Comparison of ENCODE assay signal across 12 cellular contexts in the genomic region with DNA sequence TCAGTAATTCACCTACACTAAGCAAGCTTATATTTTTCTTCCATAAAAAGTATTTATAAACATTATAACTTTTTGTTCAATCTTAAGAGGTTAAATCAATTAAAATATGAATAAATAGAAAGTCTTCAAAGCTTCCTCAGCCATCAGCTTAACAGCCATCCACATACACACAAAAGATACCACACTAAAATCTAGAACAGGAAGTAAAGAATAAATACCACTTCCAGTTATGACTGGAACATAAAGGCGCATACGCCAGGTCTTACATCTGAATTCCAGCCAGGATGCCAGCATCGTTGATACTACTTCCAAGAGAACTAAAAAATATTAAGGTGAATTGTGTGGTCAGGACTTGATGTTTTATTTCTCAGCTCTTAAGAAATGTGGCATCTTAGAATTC. TPM values are rescaled to one million over a fixed set of nuclear protein-coding genes. Genes with fewer than 3 reads are reported as not detected.
A peak's percentile ranks its signal among the peaks of the same experiment; 100 is the strongest.
DNase-seq lines count a peak whose midpoint lies in the region; ATAC-seq and TF ChIP-seq lines count a peak whose summit lies in the region.
"Had no signal": no experiment of that assay in that cellular context is flagged by ENCODE, and none has a peak within 500 bp of the region (broad histone marks: within the 10 kb centered on the region; RNA-seq: fewer than 3 reads in every experiment).

No MANE protein-coding gene starts in this region.

- no peak overlapping the region for H3K27ac Mint-ChIP-seq in activated T-cell treated with anti-CD3 and anti-CD28 coated beads, Interleukin-2, amount 50 U/mL, for 72 hours
- H3K27ac Mint-ChIP-seq in osteocyte (ENCODE audit: unreplicated experiment) = peak overlapping the region; percentile 71
- no peak overlapping the region for H3K27ac Mint-ChIP-seq in CD14-positive monocyte

- intact Hi-C loops in CD14-positive monocyte (cut with micrococcal nuclease) = no loop called here

- peaks cover 67% of the 10 kb centered on the region for H3K27me3 Mint-ChIP-seq in activated T-cell treated with anti-CD3 and anti-CD28 coated beads, Interleukin-2, amount 50 U/mL, for 72 hours (ENCODE audit: low read depth)
- no peaks in the 10 kb centered on the region for H3K27me3 Mint-ChIP-seq in osteocyte (ENCODE audit: unreplicated experiment)
- H3K27me3 Mint-ChIP-seq in CD14-positive monocyte (ENCODE audit: low read depth in 3 of 3) = peaks cover 43 to 78% (median 59%) of the 10 kb centered on the region in 3 donors

- no peak for TF ChIP-seq CTCF in osteocyte (IDR thresholded peaks at IDR 0.05)
- TF ChIP-seq CTCF in CD14-positive monocyte (IDR thresholded peaks at IDR 0.05) = no peak
- TF ChIP-seq CTCF in GM10266 (IDR thresholded peaks at IDR 0.05; ENCODE audit: control insufficient read depth, insufficient read depth, low read depth, missing control alignments) = no peak

- H3K4me3 Mint-ChIP-seq in activated T-cell treated with anti-CD3 and anti-CD28 coated beads, Interleukin-2, amount 50 U/mL, for 72 hours = no peak overlapping the region
- H3K4me3 Mint-ChIP-seq in osteocyte (ENCODE audit: unreplicated experiment) = no peak overlapping the region
- peak overlapping the region in 1 of 2 donors; percentile 28 for H3K4me3 Mint-ChIP-seq in CD14-positive monocyte

- no peak for DNase-seq in activated T-cell treated with anti-CD3 and anti-CD28 coated beads, Interleukin-2, amount 50 U/mL, for 72 hours
- DNase-seq in activated T-cell treated with anti-CD3 and anti-CD28 coated beads for 4 hours = no peak
- no peak for DNase-seq in osteocyte (ENCODE audit: extremely low spot score, unreplicated experiment)
- DNase-seq in CD14-positive monocyte (ENCODE audit: low spot score) = no peak
- no peak for DNase-seq in activated naive CD4-positive, alpha-beta T cell treated with anti-CD3 and anti-CD28 coated beads, Interleukin-2, amount 50 U/mL, for 16 hours
- DNase-seq in GM10266 (ENCODE audit: extremely low spot score) = no peak
- DNase-seq: activated CD8-positive, alpha-beta memory T cell treated with anti-CD3 and anti-CD28 coated beads, Interleukin-2, amount 50 U/mL, for 48 hours; esophagus squamous epithelium; HCEC 1CT had no signal

- no peaks in the 10 kb centered on the region for H3K36me3 Mint-ChIP-seq in activated T-cell treated with anti-CD3 and anti-CD28 coated beads, Interleukin-2, amount 50 U/mL, for 72 hours (ENCODE audit: insufficient read depth in 2 of 2)
- H3K36me3 Mint-ChIP-seq in osteocyte (ENCODE audit: unreplicated experiment) (peaks cover 16% of the 10 kb centered on the region), CD14-positive monocyte (peaks cover 0 to 3% of the 10 kb centered on the region in 2 donors)
- H3K36me3 Mint-ChIP-seq: brain had no signal

- H3K4me1 Mint-ChIP-seq in activated T-cell treated with anti-CD3 and anti-CD28 coated beads, Interleukin-2, amount 50 U/mL, for 72 hours (ENCODE audit: low read depth) = peaks cover 10% of the 10 kb centered on the region
- peaks cover 72% of the 10 kb centered on the region for H3K4me1 Mint-ChIP-seq in osteocyte (ENCODE audit: unreplicated experiment)
- peaks cover 2% of the 10 kb centered on the region for H3K4me1 Mint-ChIP-seq in CD14-positive monocyte

- peak; percentile 32 to 65 for ATAC-seq in activated T-cell treated with anti-CD3 and anti-CD28 coated beads, Interleukin-2, amount 50 U/mL, for 72 hours (replicated peaks in 1 of 2)
- peak; percentile 65 for ATAC-seq in HG02678 (IDR thresholded peaks at IDR 0.05; ENCODE audit: unreplicated experiment)
- ATAC-seq in HG03565 (IDR thresholded peaks at IDR 0.05; ENCODE audit: unreplicated experiment) = peak; percentile 76

- H3K9me3 Mint-ChIP-seq in activated T-cell treated with anti-CD3 and anti-CD28 coated beads, Interleukin-2, amount 50 U/mL, for 72 hours = no peaks in the 10 kb centered on the region
- H3K9me3 Mint-ChIP-seq in osteocyte (ENCODE audit: unreplicated experiment) = no peaks in the 10 kb centered on the region
- H3K9me3 Mint-ChIP-seq in CD14-positive monocyte = peaks cover 0 to 7% (median 0%) of the 10 kb centered on the region in 7 donors
- H3K9me3 Mint-ChIP-seq: brain had no signal

RNA-seq across cellular contexts. Expression of a gene that starts 17.0 kb away (rescaled TPM):
- total RNA-seq in activated T-cell treated with anti-CD3 and anti-CD28 coated beads, Interleukin-2, amount 50 U/mL, for 72 hours = not detected
- total RNA-seq in osteocyte = 339 and 340 TPM in 2 replicates
- not detected for polyA plus RNA-seq in CD14-positive monocyte

Comparison
In these comparisons a context has a peak if more than half of its experiments do, and no peak if none do; other contexts are left out.
1. RNA of a gene that starts 17.0 kb away (total RNA-seq): 339 to 340 TPM in osteocyte; not detected in activated T-cell treated with anti-CD3 and anti-CD28 coated beads, Interleukin-2, amount 50 U/mL, for 72 hours; every median in the first group is over 100 times any median in the second.
2. Peak in every context shown above with its lines, with median percentiles within 50 percentile points of each other: ATAC-seq.